Comparison of ENCODE assay signal across 17 cellular contexts in genomic region chr19:32165176-32165575, GRCh38.
DNase-seq lines count a peak whose midpoint lies in the region; ATAC-seq and TF ChIP-seq lines count a peak whose summit lies in the region.
"Had no signal": no experiment of that assay in that cellular context is flagged by ENCODE, and none has a peak within 500 bp of the region (broad histone marks: within the 10 kb centered on the region; RNA-seq: fewer than 3 reads in every experiment).

No MANE protein-coding gene starts in this region.

- no peaks in the 10 kb centered on the region for H3K36me3 Mint-ChIP-seq in nephron progenitor cell (ENCODE audit: low read depth)
- no peaks in the 10 kb centered on the region for H3K36me3 Mint-ChIP-seq in osteocyte (ENCODE audit: unreplicated experiment)
- H3K36me3 Mint-ChIP-seq: CD4-positive, CD25-positive, alpha-beta regulatory T cell; CD8-positive, alpha-beta memory T cell; IgD-negative memory B cell had no signal

- no peak overlapping the region for H3K4me3 ChIP-seq in coronary artery

- TF ChIP-seq CTCF in coronary artery (IDR thresholded peaks at IDR 0.05) (no peak), nephron progenitor cell (IDR thresholded peaks at IDR 0.05) (no peak), osteocyte (IDR thresholded peaks at IDR 0.05) (no peak)

- peaks cover 12% of the 10 kb centered on the region for H3K4me1 Mint-ChIP-seq in nephron progenitor cell
- H3K4me1 Mint-ChIP-seq in osteocyte (ENCODE audit: unreplicated experiment), result no peaks in the 10 kb centered on the region
- H3K4me1 Mint-ChIP-seq: CD4-positive, CD25-positive, alpha-beta regulatory T cell; CD8-positive, alpha-beta memory T cell; H9; IgD-negative memory B cell had no signal

- H3K27me3 Mint-ChIP-seq in nephron progenitor cell (ENCODE audit: low read depth, poor library complexity) (peaks cover 7% of the 10 kb centered on the region), osteocyte (ENCODE audit: unreplicated experiment) (no peaks in the 10 kb centered on the region)
- H3K27me3 Mint-ChIP-seq: IgD-negative memory B cell had no signal

- H3K9me3 Mint-ChIP-seq in nephron progenitor cell, result no peaks in the 10 kb centered on the region
- H3K9me3 Mint-ChIP-seq in osteocyte (ENCODE audit: unreplicated experiment), result peaks cover 13% of the 10 kb centered on the region
- H3K9me3 Mint-ChIP-seq: H9 had no signal

- H3K27ac ChIP-seq in coronary artery, result no peak overlapping the region

- H3K27ac Mint-ChIP-seq in nephron progenitor cell (peak overlapping the region; percentile 75), osteocyte (ENCODE audit: unreplicated experiment) (no peak overlapping the region)
- H3K27ac Mint-ChIP-seq: CD4-positive, CD25-positive, alpha-beta regulatory T cell; CD8-positive, alpha-beta memory T cell; IgD-negative memory B cell had no signal

- ATAC-seq in GM18867 (IDR thresholded peaks at IDR 0.05; ENCODE audit: unreplicated experiment), result no peak
- ATAC-seq: HepG2 had no signal

- peak; percentile 4 for DNase-seq in AG20443 (ENCODE audit: low spot score)
- peak; percentile 19 for DNase-seq in coronary artery (ENCODE audit: low spot score)
- DNase-seq in nephron progenitor cell, result no peak
- peak; percentile 54 for DNase-seq in osteocyte (ENCODE audit: extremely low spot score, unreplicated experiment)
- DNase-seq in T-helper 2 cell, result no peak
- no peak for DNase-seq in DMS53 treated with DMSO at 0.1 percent for 48 hours (lab: John Stamatoyannopoulos, UW; ENCODE audit: unreplicated experiment)
- DNase-seq: BE2C; C1 segment of cervical spinal cord; CD4-positive, CD25-positive, alpha-beta regulatory T cell; CD8-positive, alpha-beta memory T cell; COR-L47; DMS79 treated with DMSO at 0.1 percent for 48 hours; GF-D8; H9 had no signal

- H3K4me3 Mint-ChIP-seq in nephron progenitor cell, result no peak overlapping the region
- no peak overlapping the region for H3K4me3 Mint-ChIP-seq in osteocyte (ENCODE audit: unreplicated experiment)
- H3K4me3 Mint-ChIP-seq: CD4-positive, CD25-positive, alpha-beta regulatory T cell; CD8-positive, alpha-beta memory T cell; H9; IgD-negative memory B cell had no signal

Comparison
In these comparisons a context has a peak if more than half of its experiments do, and no peak if none do; other contexts are left out.
1. DNase-seq: peak in AG20443 (single experiment), coronary artery (single experiment) and osteocyte (single experiment); none in nephron progenitor cell (single experiment), T-helper 2 cell (0 of 5) and DMS53 treated with DMSO at 0.1 percent for 48 hours (single experiment).